Comparison of ENCODE assay signal across 1 cellular context in genomic region chr3:190486201-190486865, GRCh38.
TF ChIP-seq lines count a peak whose summit lies in the region.

No MANE protein-coding gene starts in this region.

TF ChIP-seq in IMR-90, 13 proteins besides CTCF, POLR2A, EP300 and RAD21 (continued from another document):
- TF ChIP-seq MAZ (IDR thresholded peaks at IDR 0.05; ENCODE audit: borderline replicate concordance, low read depth, low read length) (no peak), MXI1 (IDR thresholded peaks at IDR 0.05; ENCODE audit: borderline replicate concordance, low read depth, low read length) (no peak), USF2 (IDR thresholded peaks at IDR 0.05; ENCODE audit: low read depth, low read length) (no peak), MAFK (IDR thresholded peaks at IDR 0.05; ENCODE audit: low read depth, low read length) (no peak), BHLHE40 (IDR thresholded peaks at IDR 0.05; ENCODE audit: low read depth, low read length) (no peak)
